In genomic region chr9:22097712-22098111, GRCh38 we compare ENCODE assay signal across 12 cellular contexts.
DNase-seq lines count a peak whose midpoint lies in the region; TF ChIP-seq lines count a peak whose summit lies in the region.
"Had no signal": no experiment of that assay in that cellular context is flagged by ENCODE, and none has a peak within 500 bp of the region (broad histone marks: within the 10 kb centered on the region; RNA-seq: fewer than 3 reads in every experiment).

No MANE protein-coding gene starts in this region.

- H3K4ac ChIP-seq in mesendoderm (ENCODE audit: low read depth, low read length), result no peak overlapping the region

- intact Hi-C loops in posterior cingulate gyrus (cut with DNase I), result no loop called here

- H3K4me1 ChIP-seq in mesendoderm (ENCODE audit: control insufficient read depth, low read depth, low read length), result peaks cover 3% of the 10 kb centered on the region

- no peak for TF ChIP-seq CTCF in 22Rv1 (IDR thresholded peaks at IDR 0.05)
- no peak for TF ChIP-seq CTCF in astrocyte of the spinal cord (IDR thresholded peaks at IDR 0.05; ENCODE audit: low read depth, low read length)

- H3K27me3 ChIP-seq in mesendoderm (ENCODE audit: insufficient read depth, low read length, poor library complexity), result no peaks in the 10 kb centered on the region
- H3K27me3 ChIP-seq: BLaER1 treated with 17β-estradiol and CSF1 and Interleukin-3, amounts not matched to agents 10 nM and 100 nM had no signal

- no peaks in the 10 kb centered on the region for H3K9me3 ChIP-seq in KOPT-K1 (ENCODE audit: insufficient read depth, low read length, poor library complexity, severe bottlenecking)
- H3K9me3 ChIP-seq: BLaER1 treated with 17β-estradiol and CSF1 and Interleukin-3, amounts not matched to agents 10 nM and 100 nM had no signal

- no peak overlapping the region for H2BK120ac ChIP-seq in mesendoderm (ENCODE audit: low read depth, low read length)

- H3K23ac ChIP-seq in mesendoderm (ENCODE audit: low read length), result no peak overlapping the region

- DNase-seq in astrocyte of the spinal cord (ENCODE audit: low read depth, low spot score) (peak; percentile 83), mesendoderm (peak; percentile 77), amygdala (lab: John Stamatoyannopoulos, UW) (no peak), middle frontal gyrus (ENCODE audit: extremely low spot score, low spot score) (no peak), posterior cingulate gyrus (no peak)
- no peak for DNase-seq in activated effector memory CD4-positive, alpha-beta T cell treated with Interleukin-2 at 50 U/mL for 16 hours
- DNase-seq: activated CD4-positive, alpha-beta T cell treated with anti-CD3 and anti-CD28 coated beads, Interleukin-2, amount 50 U/mL, for 4 hours; SHP77; stimulated activated CD4-positive, alpha-beta T cell treated with anti-CD3 and anti-CD28 coated beads, Interleukin-4, amount 100 ng/mL, for 4 hours had no signal

- no peak overlapping the region for H2BK15ac ChIP-seq in mesendoderm (replicated peaks; ENCODE audit: low read depth)

- H3K36me3 ChIP-seq in KOPT-K1 (ENCODE audit: insufficient read depth, low read length), result no peaks in the 10 kb centered on the region
- no peaks in the 10 kb centered on the region for H3K36me3 ChIP-seq in mesendoderm (ENCODE audit: control insufficient read depth, insufficient read depth, low read length)
- H3K36me3 ChIP-seq: BLaER1 treated with 17β-estradiol and CSF1 and Interleukin-3, amounts not matched to agents 10 nM and 100 nM had no signal

- H3K9ac ChIP-seq in mesendoderm (ENCODE audit: low read length), result no peak overlapping the region
- H3K9ac ChIP-seq: BLaER1 treated with 17β-estradiol and CSF1 and Interleukin-3, amounts not matched to agents 10 nM and 100 nM had no signal

- H3K18ac ChIP-seq in mesendoderm (ENCODE audit: low read length), result no peak overlapping the region

- H2AK5ac ChIP-seq in mesendoderm (ENCODE audit: low read length), result no peak overlapping the region

- H3K56ac ChIP-seq in mesendoderm (ENCODE audit: low read length), result no peak overlapping the region

- H3K4me2 ChIP-seq in mesendoderm (ENCODE audit: low read length), result no peak overlapping the region

- WGBS in mesendoderm (ENCODE audit: extremely low coverage, insufficient coverage, low lambda C conversion rate), result no CpG with 5 or more reads among the region's 1 CpG

- H3K27ac ChIP-seq in 22Rv1 (peak overlapping the region; percentile 70), KOPT-K1 (ENCODE audit: low read depth, low read length, poor library complexity, severe bottlenecking) (peak overlapping the region; percentile 52), mesendoderm (ENCODE audit: low read depth, low read length) (no peak overlapping the region)
- H3K27ac ChIP-seq: BLaER1 treated with 17β-estradiol and CSF1 and Interleukin-3, amounts not matched to agents 10 nM and 100 nM had no signal

- no peaks in the 10 kb centered on the region for H3K79me2 ChIP-seq in mesendoderm (ENCODE audit: control insufficient read depth, insufficient read depth, low read length)

- H3K79me1 ChIP-seq in mesendoderm (ENCODE audit: low read length), result no peaks in the 10 kb centered on the region

- H3K4me3 ChIP-seq in astrocyte of the spinal cord (ENCODE audit: low read depth, low read length) (no peak overlapping the region), mesendoderm (ENCODE audit: low read length) (no peak overlapping the region)
- H3K4me3 ChIP-seq: BLaER1 treated with 17β-estradiol and CSF1 and Interleukin-3, amounts not matched to agents 10 nM and 100 nM had no signal

- in situ Hi-C loops in astrocyte of the spinal cord (cut with HindIII; ENCODE audit: low sequenced_read_pairs), result no loop called here

- no peak overlapping the region for H2BK5ac ChIP-seq in mesendoderm (ENCODE audit: low read length)

- no peak overlapping the region for H4K5ac ChIP-seq in mesendoderm (ENCODE audit: low read length)

- H4K8ac ChIP-seq in mesendoderm (ENCODE audit: low read depth, low read length), result no peak overlapping the region

Comparison
In these comparisons a context has a peak if more than half of its experiments do, and no peak if none do; other contexts are left out.
1. DNase-seq: peak in astrocyte of the spinal cord (single experiment) and mesendoderm (single experiment); none in activated effector memory CD4-positive, alpha-beta T cell treated with Interleukin-2 at 50 U/mL for 16 hours (single experiment), amygdala (0 of 56), middle frontal gyrus (single experiment) and posterior cingulate gyrus (0 of 10).